In the genomic region with DNA sequence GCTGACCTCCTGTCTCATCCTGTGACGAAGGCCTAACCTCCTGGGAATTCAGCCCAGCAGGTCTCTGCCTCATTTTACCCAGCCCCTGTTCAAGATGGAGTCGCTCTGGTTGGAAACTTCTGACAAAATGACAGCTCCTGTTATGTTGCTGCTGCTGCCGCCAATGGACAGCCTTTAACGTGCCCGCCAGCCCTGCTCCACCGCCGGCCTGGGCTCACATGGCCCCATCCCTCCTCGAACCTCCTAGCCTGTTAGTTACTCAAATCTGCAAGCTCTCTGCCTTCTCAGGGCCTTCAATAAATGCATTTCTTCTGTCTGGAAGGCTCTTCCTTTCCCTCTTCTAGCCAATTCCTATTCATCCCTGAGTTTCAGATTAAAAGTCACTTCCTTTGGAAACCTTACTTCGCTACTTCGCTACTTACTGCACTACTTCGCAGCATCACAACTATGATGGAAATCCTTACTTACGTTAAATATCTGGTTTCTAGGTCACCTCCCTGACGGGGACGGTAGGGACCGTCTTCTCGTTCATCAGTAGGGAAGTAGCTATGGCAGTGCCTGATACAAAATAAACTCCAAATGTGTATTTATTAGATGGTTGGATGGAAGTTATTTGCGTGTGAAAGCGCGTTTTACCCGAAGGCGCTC, we compare ENCODE assay signal across 8 cellular contexts. TPM values are rescaled to one million over a fixed set of nuclear protein-coding genes. Genes with fewer than 3 reads are reported as not detected.
DNase-seq lines count a peak whose midpoint lies in the region; ATAC-seq and TF ChIP-seq lines count a peak whose summit lies in the region.

No MANE protein-coding gene starts in this region.

- TF ChIP-seq CTCF in BE2C (IDR thresholded peaks at IDR 0.05; ENCODE audit: low read depth, low read length) (no peak), GM13977 (IDR thresholded peaks at IDR 0.05; ENCODE audit: extremely low read depth, insufficient read depth, missing control alignments) (no peak)

- peaks cover 12% of the 10 kb centered on the region for H3K27me3 Mint-ChIP-seq in activated CD4-positive, alpha-beta memory T cell treated with anti-CD3 and anti-CD28 coated beads, Interleukin-2, amount 10 ng/mL, durations not matched to agents 7 days and 5 days
- H3K27me3 Mint-ChIP-seq in stimulated activated naive B cell treated with anti-CD40 and anti-IgM and Interleukin-4, amounts not matched to agents 10 μg/mL and 1 μg/mL and 100 μg/mL, for 72 hours: no peaks in the 10 kb centered on the region

- no peaks in the 10 kb centered on the region for H3K27me3 ChIP-seq in BE2C
- peaks cover 9% of the 10 kb centered on the region for H3K27me3 ChIP-seq in H7 (ENCODE audit: control insufficient read depth, insufficient read depth, low read length)
- no peaks in the 10 kb centered on the region for H3K27me3 ChIP-seq in iPS DF 6.9 (ENCODE audit: control insufficient read depth, insufficient read depth, low read length)

- WGBS in iPS DF 6.9 (ENCODE audit: insufficient coverage, insufficient read length): no CpG with 5 or more reads among the region's 21 CpGs

- peak; percentile 43 to 46 for ATAC-seq in stimulated activated naive B cell treated with anti-CD40 and anti-IgM and Interleukin-4, amounts not matched to agents 10 μg/mL and 1 μg/mL and 100 μg/mL, for 72 hours (replicated peaks)

- in situ Hi-C loops in GM13977 (cut with MboI; ENCODE audit: low pct_unique_long_range_greater_than_20kb, low sequenced_read_pairs, unreplicated experiment): no loop called here

- no peaks in the 10 kb centered on the region for H3K9me3 Mint-ChIP-seq in activated CD4-positive, alpha-beta memory T cell treated with anti-CD3 and anti-CD28 coated beads, Interleukin-2, amount 10 ng/mL, durations not matched to agents 7 days and 5 days
- H3K9me3 Mint-ChIP-seq in stimulated activated naive B cell treated with anti-CD40 and anti-IgM and Interleukin-4, amounts not matched to agents 10 μg/mL and 1 μg/mL and 100 μg/mL, for 72 hours: no peaks in the 10 kb centered on the region

- H3K4me1 ChIP-seq in BE2C (peaks cover 8% of the 10 kb centered on the region), iPS DF 6.9 (ENCODE audit: control insufficient read depth, insufficient read depth, low read length) (peaks cover 7% of the 10 kb centered on the region)

- H3K36me3 ChIP-seq in BE2C: peaks cover 14% of the 10 kb centered on the region
- peaks cover 3% of the 10 kb centered on the region; the same call in 1 of the 2 replicates for H3K36me3 ChIP-seq in H7 (replicated peaks; ENCODE audit: control insufficient read depth, insufficient read depth, low read length)
- peaks cover 5% of the 10 kb centered on the region; the same call in 1 of the 2 replicates for H3K36me3 ChIP-seq in iPS DF 6.9 (ENCODE audit: control insufficient read depth, insufficient read depth, low read length)

- H3K9me3 ChIP-seq in BE2C: no peaks in the 10 kb centered on the region
- no peaks in the 10 kb centered on the region for H3K9me3 ChIP-seq in iPS DF 6.9 (ENCODE audit: control insufficient read depth, insufficient read depth, low read length)

- peak overlapping the region; percentile 68 for H3K4me3 Mint-ChIP-seq in activated CD4-positive, alpha-beta memory T cell treated with anti-CD3 and anti-CD28 coated beads, Interleukin-2, amount 10 ng/mL, durations not matched to agents 7 days and 5 days
- H3K4me3 Mint-ChIP-seq in stimulated activated naive B cell treated with anti-CD40 and anti-IgM and Interleukin-4, amounts not matched to agents 10 μg/mL and 1 μg/mL and 100 μg/mL, for 72 hours: peak overlapping the region; percentile 80 to 84

- H3K36me3 Mint-ChIP-seq in activated CD4-positive, alpha-beta memory T cell treated with anti-CD3 and anti-CD28 coated beads, Interleukin-2, amount 10 ng/mL, durations not matched to agents 7 days and 5 days (ENCODE audit: low read depth): peaks cover 9% of the 10 kb centered on the region
- H3K36me3 Mint-ChIP-seq in stimulated activated naive B cell treated with anti-CD40 and anti-IgM and Interleukin-4, amounts not matched to agents 10 μg/mL and 1 μg/mL and 100 μg/mL, for 72 hours: peaks cover 19 to 22% of the 10 kb centered on the region in 2 donors

- H3K4me1 Mint-ChIP-seq in activated CD4-positive, alpha-beta memory T cell treated with anti-CD3 and anti-CD28 coated beads, Interleukin-2, amount 10 ng/mL, durations not matched to agents 7 days and 5 days: peaks cover 40% of the 10 kb centered on the region
- peaks cover 27 to 51% of the 10 kb centered on the region in 2 donors for H3K4me1 Mint-ChIP-seq in stimulated activated naive B cell treated with anti-CD40 and anti-IgM and Interleukin-4, amounts not matched to agents 10 μg/mL and 1 μg/mL and 100 μg/mL, for 72 hours

- DNase-seq in BE2C (no peak), H7 (peak; percentile 65), iPS DF 6.9 (ENCODE audit: low read depth, low spot score) (no peak), GM13977 (ENCODE audit: low spot score) (no peak), HPDE6-E6E7 (ENCODE audit: extremely low spot score) (no peak), iPS-NIHi11 (ENCODE audit: low spot score) (no peak)
- no peak for DNase-seq in activated CD4-positive, alpha-beta memory T cell treated with anti-CD3 and anti-CD28 coated beads, Interleukin-2, amount 10 ng/mL, durations not matched to agents 7 days and 5 days
- no peak for DNase-seq in stimulated activated naive B cell treated with anti-CD40 and anti-IgM and Interleukin-4, amounts not matched to agents 10 μg/mL and 1 μg/mL and 100 μg/mL, for 72 hours

- CTCF ChIA-PET in activated CD4-positive, alpha-beta memory T cell treated with anti-CD3 and anti-CD28 coated beads, Interleukin-2, amount 10 ng/mL, durations not matched to agents 7 days and 5 days (lab: Charles Lee): interaction anchor here (0.6 to 4.3 kb wide), 7 partner anchors 9 to 221 kb away, joined by 3 to 19 read pairs (median 6); a partner anchor contains a TSS

- peak overlapping the region; percentile 44 for H3K27ac Mint-ChIP-seq in activated CD4-positive, alpha-beta memory T cell treated with anti-CD3 and anti-CD28 coated beads, Interleukin-2, amount 10 ng/mL, durations not matched to agents 7 days and 5 days
- H3K27ac Mint-ChIP-seq in stimulated activated naive B cell treated with anti-CD40 and anti-IgM and Interleukin-4, amounts not matched to agents 10 μg/mL and 1 μg/mL and 100 μg/mL, for 72 hours: peak overlapping the region; percentile 94

- H3K4me3 ChIP-seq in BE2C (ENCODE audit: low read depth, low read length): peak overlapping the region; percentile 78
- peak overlapping the region; percentile 45 for H3K4me3 ChIP-seq in H7 (ENCODE audit: insufficient read depth, low read depth, low read length)
- peak overlapping the region; percentile 70; the same call in 1 of the 2 replicates for H3K4me3 ChIP-seq in iPS DF 6.9 (ENCODE audit: low read length)

- POLR2A ChIA-PET in activated CD4-positive, alpha-beta memory T cell treated with anti-CD3 and anti-CD28 coated beads, Interleukin-2, amount 10 ng/mL, durations not matched to agents 7 days and 5 days (lab: Charles Lee): interaction anchor here (1.0 to 2.4 kb wide), 14 partner anchors 12 to 287 kb away, joined by 3 to 21 read pairs (median 4); a partner anchor contains a TSS

- no peak overlapping the region for H3K27ac ChIP-seq in iPS DF 6.9 (ENCODE audit: low read length)

RNA-seq across cellular contexts. Expression of a gene that starts 0.5 kb away (rescaled TPM):
- 28.3 TPM for polyA plus RNA-seq in BE2C (2012; ENCODE audit: insufficient read depth, insufficient read length, low read depth)
- total RNA-seq in H7 (2014; rRNA removed; shearing (Covaris generic)): 36.9 and 43.9 TPM in 2 replicates
- 10 to 100 TPM; 15.9 to 17.5 TPM for total RNA-seq in activated CD4-positive, alpha-beta memory T cell treated with anti-CD3 and anti-CD28 coated beads, Interleukin-2, amount 10 ng/mL, durations not matched to agents 7 days and 5 days

RNA-seq across cellular contexts. Expression of a gene that starts 17.2 kb away (rescaled TPM):
- 30.7 TPM for polyA plus RNA-seq in BE2C (2012; ENCODE audit: insufficient read depth, insufficient read length, low read depth)
- total RNA-seq in H7 (2014; rRNA removed; shearing (Covaris generic)): 1.1 and 2.9 TPM in 2 replicates
- total RNA-seq in activated CD4-positive, alpha-beta memory T cell treated with anti-CD3 and anti-CD28 coated beads, Interleukin-2, amount 10 ng/mL, durations not matched to agents 7 days and 5 days: under 1 TPM; 0.73 to 0.76 TPM

RNA-seq across cellular contexts. Expression of a gene that starts 26.4 kb away (rescaled TPM):
- polyA plus RNA-seq in BE2C (2012; ENCODE audit: insufficient read depth, insufficient read length, low read depth): 109 TPM
- 56.1 and 59.2 TPM in 2 replicates for total RNA-seq in H7 (2014; rRNA removed; shearing (Covaris generic))
- 10 to 100 TPM; 80.1 to 84.3 TPM for total RNA-seq in activated CD4-positive, alpha-beta memory T cell treated with anti-CD3 and anti-CD28 coated beads, Interleukin-2, amount 10 ng/mL, durations not matched to agents 7 days and 5 days

RNA-seq across cellular contexts. Expression of a gene that starts 31.4 kb away (rescaled TPM):
- polyA plus RNA-seq in BE2C (2012; ENCODE audit: insufficient read depth, insufficient read length, low read depth): 138 TPM
- 29.4 and 35.0 TPM in 2 replicates for total RNA-seq in H7 (2014; rRNA removed; shearing (Covaris generic))
- 10 to 100 TPM; 52.2 to 53.8 TPM for total RNA-seq in activated CD4-positive, alpha-beta memory T cell treated with anti-CD3 and anti-CD28 coated beads, Interleukin-2, amount 10 ng/mL, durations not matched to agents 7 days and 5 days

RNA-seq across cellular contexts. Expression of a gene that starts 42.0 kb away (rescaled TPM):
- 29.8 TPM for polyA plus RNA-seq in BE2C (2012; ENCODE audit: insufficient read depth, insufficient read length, low read depth)
- total RNA-seq in H7 (2014; rRNA removed; shearing (Covaris generic)): 14.7 and 17.0 TPM in 2 replicates
- total RNA-seq in activated CD4-positive, alpha-beta memory T cell treated with anti-CD3 and anti-CD28 coated beads, Interleukin-2, amount 10 ng/mL, durations not matched to agents 7 days and 5 days: 10 to 100 TPM; 14.7 to 16.1 TPM
